Comparison of ENCODE assay signal across 12 cellular contexts in the genomic region with DNA sequence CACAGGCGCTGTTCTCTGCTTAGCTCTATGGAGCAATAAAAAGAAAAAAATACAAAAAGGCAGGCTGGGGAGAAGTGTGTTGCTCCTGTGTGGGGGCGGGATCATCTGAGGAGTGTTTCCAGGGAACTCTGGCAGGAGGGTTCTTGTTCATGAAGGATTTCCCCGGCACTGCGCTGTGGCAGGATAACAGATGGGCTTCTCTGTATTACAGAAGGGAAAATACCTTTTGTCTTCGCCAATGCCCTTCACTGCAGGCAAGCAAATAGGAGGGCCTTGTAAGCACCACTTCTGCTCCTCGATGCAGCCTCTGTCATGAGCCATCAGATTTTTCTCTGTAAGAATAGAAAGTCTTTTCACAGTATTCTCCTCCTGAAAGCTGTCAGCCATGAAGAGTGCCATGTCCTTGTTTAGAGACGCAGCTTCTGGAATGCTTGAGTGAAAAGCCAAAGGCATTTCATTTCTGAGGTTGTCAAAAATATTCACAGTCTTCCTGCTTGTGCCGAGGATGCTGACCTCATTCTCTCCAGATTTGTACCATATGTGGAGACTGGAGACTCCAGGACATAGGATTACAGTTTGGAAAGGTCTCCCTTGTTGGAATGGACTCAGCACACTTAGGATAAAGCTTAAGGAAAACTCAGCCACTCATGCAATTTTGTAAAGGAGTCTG.
DNase-seq lines count a peak whose midpoint lies in the region; ATAC-seq and TF ChIP-seq lines count a peak whose summit lies in the region.
"Had no signal": no experiment of that assay in that cellular context is flagged by ENCODE, and none has a peak within 500 bp of the region (broad histone marks: within the 10 kb centered on the region; RNA-seq: fewer than 3 reads in every experiment).

No MANE protein-coding gene starts in this region.

- intact Hi-C loops in left ventricle myocardium inferior (cut with micrococcal nuclease), result no loop called here
- intact Hi-C loops in sigmoid colon (cut with DNase I), result no loop called here

- H3K27me3 ChIP-seq in GM23248 (replicated peaks; ENCODE audit: insufficient read depth) (no peaks in the 10 kb centered on the region; the same call in 1 of the 2 replicates), left ventricle myocardium inferior (ENCODE audit: low read depth) (peaks cover 8% of the 10 kb centered on the region), sigmoid colon (no peaks in the 10 kb centered on the region)
- H3K27me3 ChIP-seq: body of pancreas, neutrophil had no signal

- TF ChIP-seq CTCF in left ventricle myocardium inferior (IDR thresholded peaks at IDR 0.05; ENCODE audit: borderline replicate concordance), result no peak
- no peak for TF ChIP-seq CTCF in sigmoid colon (IDR thresholded peaks at IDR 0.05)

- peak overlapping the region; percentile 72 for H3K4me2 ChIP-seq in GM23248 (ENCODE audit: unreplicated experiment)

- peaks cover 29% of the 10 kb centered on the region for H3K4me1 ChIP-seq in GM23248 (ENCODE audit: insufficient read depth)
- H3K4me1 ChIP-seq in left ventricle myocardium inferior, result peaks cover 13% of the 10 kb centered on the region
- H3K4me1 ChIP-seq in sigmoid colon, result peaks cover 0 to 32% (median 28%) of the 10 kb centered on the region in 4 donors

- H4K20me1 ChIP-seq in GM23248 (ENCODE audit: insufficient read depth), result no peaks in the 10 kb centered on the region

- peaks cover 37% of the 10 kb centered on the region for H3F3A ChIP-seq in GM23248 (ENCODE audit: insufficient read depth)

- peak overlapping the region; percentile 79 for H2AFZ ChIP-seq in GM23248

- in situ Hi-C loops in GM23248 (cut with MboI), result no loop called here

- H3K36me3 ChIP-seq in GM23248 (ENCODE audit: low read depth) (no peaks in the 10 kb centered on the region), left ventricle myocardium inferior (no peaks in the 10 kb centered on the region), sigmoid colon (no peaks in the 10 kb centered on the region)
- H3K36me3 ChIP-seq: neutrophil had no signal

- H3K4me3 ChIP-seq in GM23248, result peak overlapping the region; percentile 45
- H3K4me3 ChIP-seq in left ventricle myocardium inferior, result peak overlapping the region; percentile 15
- H3K4me3 ChIP-seq in sigmoid colon, result peak overlapping the region in 2 of 4 donors; percentile 18 to 25
- H3K4me3 ChIP-seq: body of pancreas had no signal

- WGBS in GM23248 (ENCODE audit: low coverage in 1 of 2, low lambda C conversion rate in 2 of 2, missing lambda C conversion rate in 2 of 2), 2 experiments, result 1 to 3% methylated on average over 8 of the region's 8 CpGs
- WGBS in sigmoid colon, 2 donors, result 57 to 62% methylated on average over 8 of the region's 8 CpGs

- ATAC-seq in HG02759 (IDR thresholded peaks at IDR 0.05; ENCODE audit: unreplicated experiment) (no peak), HG03520 (IDR thresholded peaks at IDR 0.05; ENCODE audit: unreplicated experiment) (no peak)
- ATAC-seq: body of pancreas had no signal

- DNase-seq in GM23248, result peak; percentile 56
- peak in 44 of 58 donors; percentile 2 to 60 (median 20) for DNase-seq in anterior cingulate cortex (lab: John Stamatoyannopoulos, UW)
- DNase-seq in left ventricle myocardium inferior, result no peak
- peak; percentile 69 for DNase-seq in sigmoid colon
- DNase-seq in activated CD8-positive, alpha-beta memory T cell treated with anti-CD3 and anti-CD28 coated beads, Interleukin-2, amount 50 U/mL, for 48 hours, result no peak
- DNase-seq in NCI-H2107 (lab: John Stamatoyannopoulos, UW), result no peak
- DNase-seq: activated CD4-positive, alpha-beta T cell treated with anti-CD3 and anti-CD28 coated beads for 4 hours; body of pancreas; NCI-H1417 treated with DMSO at 0.1 percent for 48 hours had no signal

- H3K9me3 ChIP-seq in GM23248 (ENCODE audit: low read depth), result no peaks in the 10 kb centered on the region
- H3K9me3 ChIP-seq in left ventricle myocardium inferior (replicated peaks), result no peaks in the 10 kb centered on the region
- H3K9me3 ChIP-seq in sigmoid colon, result no peaks in the 10 kb centered on the region
- H3K9me3 ChIP-seq: body of pancreas, neutrophil had no signal

- 0 out of 2 replicates have a peak overlapping the region, but pooled peaks have one; percentile 5 for H3K9ac ChIP-seq in GM23248

- no peak for TF ChIP-seq EP300 in sigmoid colon (IDR thresholded peaks at IDR 0.05)

- peak overlapping the region; percentile 41 for H3K27ac ChIP-seq in GM23248
- peak overlapping the region; percentile 14 for H3K27ac ChIP-seq in left ventricle myocardium inferior (replicated peaks)
- peak overlapping the region; percentile 62 to 73 (median 67) for H3K27ac ChIP-seq in sigmoid colon
- H3K27ac ChIP-seq: body of pancreas, neutrophil had no signal

- H3K79me2 ChIP-seq in GM23248 (ENCODE audit: insufficient read depth), result no peaks in the 10 kb centered on the region

- no peaks in the 10 kb centered on the region for H3K9me2 ChIP-seq in GM23248 (ENCODE audit: insufficient read depth)

- TF ChIP-seq POLR2A in sigmoid colon (IDR thresholded peaks at IDR 0.05), result no peak

Comparison
In these comparisons a context has a peak if more than half of its experiments do, and no peak if none do; other contexts are left out.
1. DNase-seq: peak in GM23248 (single experiment), anterior cingulate cortex (44 of 58) and sigmoid colon (single experiment); none in left ventricle myocardium inferior (single experiment), activated CD8-positive, alpha-beta memory T cell treated with anti-CD3 and anti-CD28 coated beads, Interleukin-2, amount 50 U/mL, for 48 hours (single experiment) and NCI-H2107 (single experiment).
2. H3K27ac ChIP-seq: peak in every context shown above with its lines; median percentile 67 in sigmoid colon; 41 in GM23248; 14 in left ventricle myocardium inferior.